In the genomic region with DNA sequence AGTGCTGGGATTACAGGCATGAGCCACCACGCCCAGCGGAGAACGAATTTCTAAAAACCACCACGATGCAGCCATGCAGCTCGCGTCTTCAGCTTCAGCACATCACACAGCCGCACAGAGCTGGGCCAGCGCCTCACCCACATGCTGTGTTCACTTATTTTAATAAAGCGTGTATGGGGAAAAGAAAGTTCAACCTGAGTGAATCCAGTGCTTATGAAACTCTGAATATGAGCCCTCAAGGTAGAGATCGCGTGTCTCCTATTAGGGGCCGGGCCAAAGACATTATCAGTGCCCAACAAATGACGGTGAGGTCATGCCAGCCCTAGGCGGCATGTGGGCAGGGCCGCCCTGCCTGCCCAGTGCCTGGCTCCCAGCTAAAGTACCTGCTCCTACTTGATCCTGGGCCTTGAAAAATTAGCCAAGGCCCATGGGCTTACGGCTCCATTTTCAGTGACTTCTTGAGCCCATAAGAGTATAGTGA, we compare ENCODE assay signal across 12 cellular contexts. TPM values are rescaled to one million over a fixed set of nuclear protein-coding genes. Genes with fewer than 3 reads are reported as not detected.
A peak's percentile ranks its signal among the peaks of the same experiment; 100 is the strongest.
DNase-seq lines count a peak whose midpoint lies in the region; ATAC-seq and TF ChIP-seq lines count a peak whose summit lies in the region.
"Had no signal": no experiment of that assay in that cellular context is flagged by ENCODE, and none has a peak within 500 bp of the region (broad histone marks: within the 10 kb centered on the region; RNA-seq: fewer than 3 reads in every experiment).

No MANE protein-coding gene starts in this region.

- peak; percentile 53 for DNase-seq in GM13977 (ENCODE audit: low spot score)
- DNase-seq in endodermal cell = no peak
- no peak for DNase-seq in DMS153 (lab: John Stamatoyannopoulos, UW)
- DNase-seq in NCI-H1436 treated with DMSO at 0.1 percent for 48 hours (lab: John Stamatoyannopoulos, UW) = no peak
- DNase-seq in NCI-H128 (lab: John Stamatoyannopoulos, UW; ENCODE audit: unreplicated experiment) = no peak
- no peak for DNase-seq in activated CD4-positive, alpha-beta T cell treated with anti-CD3 and anti-CD28 coated beads, Interleukin-2, amount 50 U/mL, for 4 hours
- DNase-seq: activated naive CD8-positive, alpha-beta T cell treated with anti-CD3 and anti-CD28 coated beads, Interleukin-2, amount 10 ng/mL, durations not matched to agents 7 days and 5 days; thyroid gland had no signal

- H3K36me3 Mint-ChIP-seq in endodermal cell (ENCODE audit: low read depth) = peaks cover 3% of the 10 kb centered on the region

- H3K9me3 Mint-ChIP-seq in endodermal cell = no peaks in the 10 kb centered on the region
- H3K9me3 Mint-ChIP-seq: activated naive CD8-positive, alpha-beta T cell treated with anti-CD3 and anti-CD28 coated beads, Interleukin-2, amount 10 ng/mL, durations not matched to agents 7 days and 5 days had no signal

- peaks cover 8% of the 10 kb centered on the region for H3K36me3 ChIP-seq in endodermal cell (ENCODE audit: control insufficient read depth, insufficient read depth, low read length)
- H3K36me3 ChIP-seq: thyroid gland had no signal

- ATAC-seq in GM21447 (IDR thresholded peaks at IDR 0.05; ENCODE audit: unreplicated experiment) (peak; percentile 63), HG03139 (IDR thresholded peaks at IDR 0.05; ENCODE audit: unreplicated experiment) (peak; percentile 55)

- peaks cover 42% of the 10 kb centered on the region for H3K4me1 Mint-ChIP-seq in endodermal cell

- no peak for TF ChIP-seq CTCF in GM13977 (IDR thresholded peaks at IDR 0.05; ENCODE audit: extremely low read depth, insufficient read depth, missing control alignments)
- TF ChIP-seq CTCF in endodermal cell (conservative IDR thresholded peaks at IDR 0.05) = no peak

- H3K27ac ChIP-seq in endodermal cell (ENCODE audit: low read depth, low read length) = no peak overlapping the region
- H3K27ac ChIP-seq: BLaER1 treated with 17β-estradiol and CSF1 and Interleukin-3, amounts not matched to agents 10 nM and 100 nM; thyroid gland had no signal

- no peaks in the 10 kb centered on the region for H3K27me3 Mint-ChIP-seq in endodermal cell (ENCODE audit: insufficient read depth)

- H3K4me1 ChIP-seq in endodermal cell (ENCODE audit: control insufficient read depth, insufficient read depth, low read length) = peaks cover 15% of the 10 kb centered on the region

- H3K4me3 ChIP-seq in endodermal cell (ENCODE audit: low read length) = no peak overlapping the region
- H3K4me3 ChIP-seq: BLaER1 treated with 17β-estradiol and CSF1 and Interleukin-3, amounts not matched to agents 10 nM and 100 nM; thyroid gland had no signal

- H3K27me3 ChIP-seq in endodermal cell (ENCODE audit: control insufficient read depth, insufficient read depth, low read length, poor library complexity, severe bottlenecking) = no peaks in the 10 kb centered on the region
- H3K27me3 ChIP-seq: BLaER1 treated with 17β-estradiol and CSF1 and Interleukin-3, amounts not matched to agents 10 nM and 100 nM; thyroid gland had no signal

- no peak overlapping the region for H3K4me3 Mint-ChIP-seq in endodermal cell
- H3K4me3 Mint-ChIP-seq: activated naive CD8-positive, alpha-beta T cell treated with anti-CD3 and anti-CD28 coated beads, Interleukin-2, amount 10 ng/mL, durations not matched to agents 7 days and 5 days; memory B cell had no signal

- in situ Hi-C loops in GM13977 (cut with MboI; ENCODE audit: low pct_unique_long_range_greater_than_20kb, low sequenced_read_pairs, unreplicated experiment) = no loop called here

- peak overlapping the region; percentile 18 for H3K27ac Mint-ChIP-seq in endodermal cell
- H3K27ac Mint-ChIP-seq: activated naive CD8-positive, alpha-beta T cell treated with anti-CD3 and anti-CD28 coated beads, Interleukin-2, amount 10 ng/mL, durations not matched to agents 7 days and 5 days; memory B cell had no signal

- WGBS in endodermal cell (ENCODE audit: insufficient coverage in 1 of 2, insufficient read length in 1 of 2), 2 experiments = 90 to 96% methylated on average over 15 to 16 of the region's 16 CpGs

- no peaks in the 10 kb centered on the region for H3K9me3 ChIP-seq in endodermal cell (ENCODE audit: control insufficient read depth, low read length)
- H3K9me3 ChIP-seq: BLaER1 treated with 17β-estradiol and CSF1 and Interleukin-3, amounts not matched to agents 10 nM and 100 nM; thyroid gland had no signal

- H3K9ac ChIP-seq in endodermal cell (ENCODE audit: extremely low read depth, low read length, poor library complexity, severe bottlenecking) = no peak overlapping the region
- H3K9ac ChIP-seq: BLaER1 treated with 17β-estradiol and CSF1 and Interleukin-3, amounts not matched to agents 10 nM and 100 nM had no signal

RNA-seq across cellular contexts. Expression of gene SPRED2, which starts 44.3 kb away (rescaled TPM):
- total RNA-seq in endodermal cell = 10 to 100 TPM; 60.3 to 70.1 TPM
- 29.4 TPM for polyA plus RNA-seq in endodermal cell (2013, experiment 1 of 2)
- 27.9 TPM for polyA plus RNA-seq in endodermal cell (2013, experiment 2 of 2)
